In genomic region chr12:111446044-111446581, GRCh38 we compare ENCODE assay signal across 9 cellular contexts. TPM values are rescaled to one million over a fixed set of nuclear protein-coding genes. Genes with fewer than 3 reads are reported as not detected.
A peak's percentile ranks its signal among the peaks of the same experiment; 100 is the strongest.
DNase-seq lines count a peak whose midpoint lies in the region; ATAC-seq, FAIRE-seq and TF ChIP-seq lines count a peak whose summit lies in the region.
"Had no signal": no experiment of that assay in that cellular context is flagged by ENCODE, and none has a peak within 500 bp of the region (broad histone marks: within the 10 kb centered on the region; RNA-seq: fewer than 3 reads in every experiment).

No MANE protein-coding gene starts in this region.

- H3K4me3 ChIP-seq in adipocyte (ENCODE audit: low read length): no peak overlapping the region
- H3K4me3 ChIP-seq in kidney (ENCODE audit: low read length in 2 of 2): no peak overlapping the region

- peaks cover 82% of the 10 kb centered on the region for H3K4me1 Mint-ChIP-seq in CD14-positive monocyte
- peaks cover 16% of the 10 kb centered on the region for H3K4me1 Mint-ChIP-seq in type B pancreatic cell (ENCODE audit: unreplicated experiment)

- peaks cover 0 to 3% (median 0%) of the 10 kb centered on the region in 3 donors for H3K27me3 Mint-ChIP-seq in CD14-positive monocyte (ENCODE audit: low read depth in 3 of 3)
- no peaks in the 10 kb centered on the region for H3K27me3 Mint-ChIP-seq in type B pancreatic cell

- H3K4me1 ChIP-seq in adipocyte (ENCODE audit: control insufficient read depth, insufficient read depth, low read length): peaks cover 33% of the 10 kb centered on the region
- peaks cover 38 to 48% of the 10 kb centered on the region in 2 donors for H3K4me1 ChIP-seq in kidney (ENCODE audit: control insufficient read depth in 1 of 2, insufficient read depth in 1 of 2, low read depth in 1 of 2, low read length in 2 of 2)

- H3K36me3 Mint-ChIP-seq in CD14-positive monocyte: peaks cover 62 to 77% of the 10 kb centered on the region in 2 donors
- H3K36me3 Mint-ChIP-seq in type B pancreatic cell: peaks cover 18% of the 10 kb centered on the region

- no peak for TF ChIP-seq CTCF in CD14-positive monocyte (IDR thresholded peaks at IDR 0.05)
- no peak for TF ChIP-seq CTCF in kidney (IDR thresholded peaks at IDR 0.05; ENCODE audit: borderline replicate concordance, extremely low read depth, insufficient read depth)
- no peak for TF ChIP-seq CTCF in type B pancreatic cell (conservative IDR thresholded peaks at IDR 0.05)

- H3K9me3 ChIP-seq in adipocyte (ENCODE audit: control insufficient read depth, low read length): no peaks in the 10 kb centered on the region
- H3K9me3 ChIP-seq in kidney (ENCODE audit: control insufficient read depth in 1 of 2, low read length in 2 of 2): no peaks in the 10 kb centered on the region

- H3K27ac ChIP-seq in kidney (ENCODE audit: low read depth in 2 of 2, low read length in 2 of 2): peak overlapping the region; percentile 74 to 80

- H3K36me3 ChIP-seq in adipocyte (ENCODE audit: control insufficient read depth, insufficient read depth, low read length, severe bottlenecking): peaks cover 68% of the 10 kb centered on the region
- peaks cover 15 to 28% of the 10 kb centered on the region in 2 donors for H3K36me3 ChIP-seq in kidney (ENCODE audit: control insufficient read depth in 1 of 2, insufficient read depth in 2 of 2, low read length in 2 of 2)

- in situ Hi-C loops in KBM-7 (cut with MboI; ENCODE audit: low pct_unique_long_range_greater_than_20kb, low sequenced_read_pairs): loop anchor here (10.0 kb wide), 1 partner anchor 51 kb away; no protein-coding TSS in a partner anchor

- FAIRE-seq in kidney (lab: Jason Lieb, UNC): no peak

- peak overlapping the region; percentile 87 to 96 (median 94) for H3K27ac Mint-ChIP-seq in CD14-positive monocyte
- peak overlapping the region; percentile 17 for H3K27ac Mint-ChIP-seq in type B pancreatic cell

- no peaks in the 10 kb centered on the region for H3K27me3 ChIP-seq in adipocyte (replicated peaks; ENCODE audit: control insufficient read depth, insufficient read depth, low read length)

- H3K9me3 Mint-ChIP-seq in CD14-positive monocyte (no peaks in the 10 kb centered on the region), type B pancreatic cell (no peaks in the 10 kb centered on the region)

- DNase-seq in CD14-positive monocyte (ENCODE audit: low spot score) (no peak), KBM-7 (peak; percentile 77), adipocyte (ENCODE audit: low read depth) (no peak), kidney (peak; percentile 81), type B pancreatic cell (ENCODE audit: extremely low spot score, unreplicated experiment) (peak; percentile 60), kidney glomerular epithelial cell (lab: John Stamatoyannopoulos, UW) (no peak)

- H3K9ac ChIP-seq in adipocyte (ENCODE audit: low read length) (peak overlapping the region; percentile 24), kidney (ENCODE audit: low read length in 2 of 2) (peak overlapping the region in 1 of 2 donors; percentile 63)

- ATAC-seq in GM19324 (IDR thresholded peaks at IDR 0.05; ENCODE audit: low FRiP score, unreplicated experiment) (no peak), HG03432 (IDR thresholded peaks at IDR 0.05; ENCODE audit: unreplicated experiment) (no peak)
- ATAC-seq: HCT116 had no signal

- H3K4me3 Mint-ChIP-seq in CD14-positive monocyte (peak overlapping the region in 1 of 2 donors; percentile 15), type B pancreatic cell (no peak overlapping the region)

- intact Hi-C loops in CD14-positive monocyte (cut with micrococcal nuclease): loop anchor here (5.0 kb wide), 1 partner anchor 39 kb away; the partner anchor contains the start of gene SH2B3 (in 2 of the 2)
- intact Hi-C loops in kidney (cut with DNase I): no loop called here

RNA-seq across cellular contexts. Expression of gene SH2B3, which starts 40.4 kb away (rescaled TPM):
- polyA plus RNA-seq in CD14-positive monocyte (10 to 100 TPM; 15.2 to 33.5 TPM), kidney (ENCODE audit: insufficient read depth, low read depth, low replicate concordance) (7.3 TPM)
- total RNA-seq in kidney (35.0 TPM), type B pancreatic cell (ENCODE audit: low replicate concordance) (2.4 and 5.2 TPM in 2 replicates)

Comparison
In these comparisons a context has a peak if more than half of its experiments do, and no peak if none do; other contexts are left out.
1. DNase-seq: peak in KBM-7 (single experiment), kidney (single experiment) and type B pancreatic cell (single experiment); none in CD14-positive monocyte (single experiment), adipocyte (single experiment) and kidney glomerular epithelial cell (single experiment).